1 cellular context compared by ENCODE assay signal in the genomic region with DNA sequence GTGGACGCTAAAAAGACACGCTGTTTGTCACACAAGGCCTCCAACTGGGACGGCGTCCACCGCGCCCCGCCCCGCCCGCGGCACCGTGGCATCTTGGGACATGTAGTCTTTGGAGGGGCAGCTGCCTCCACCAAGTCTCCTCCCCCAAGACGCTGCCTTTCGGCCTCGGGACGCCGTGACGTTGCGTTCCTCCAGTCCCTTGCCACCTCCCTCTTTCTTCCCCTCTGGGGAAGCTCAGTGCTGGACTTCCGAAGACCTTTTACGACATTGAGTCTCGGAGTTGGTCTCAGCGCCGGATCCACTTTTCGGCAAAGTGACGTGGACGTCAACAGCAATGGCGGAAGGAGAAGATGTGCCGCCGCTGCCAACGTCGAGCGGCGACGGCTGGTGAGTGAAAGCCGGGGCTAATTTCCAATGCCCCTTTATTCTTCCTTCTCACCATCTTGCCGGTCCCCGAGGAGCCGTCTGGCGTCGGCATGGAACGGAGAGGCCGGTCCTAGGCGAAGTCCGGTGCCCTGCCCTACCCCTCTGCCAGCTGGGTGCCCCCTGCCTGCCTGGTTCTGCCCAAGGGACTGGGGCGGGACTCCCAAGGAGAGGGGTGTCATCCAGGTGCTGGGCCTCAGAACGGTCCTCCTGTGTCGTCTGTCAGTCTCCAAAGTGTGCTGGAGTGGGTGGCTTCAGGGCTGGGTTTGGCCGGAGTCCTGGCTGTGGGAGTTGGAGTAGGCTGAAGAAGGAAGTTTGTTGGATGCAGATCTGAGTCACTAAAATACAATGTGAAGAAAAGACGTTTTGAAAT.
TF ChIP-seq lines count a peak whose summit lies in the region.

Gene TBC1D23, plus strand, starts transcription at position 308 of the 796 bp plus-strand sequence. Its CDS starts 27 bp downstream, at position 335.

TF ChIP-seq in HepG2, 621 proteins besides CTCF, POLR2A, EP300 and RAD21 (continued from another document and continues in another):
- TF ChIP-seq ZNF879 (CRISPR knock-in tag; IDR thresholded peaks at IDR 0.05) (0 out of 2 replicates have a peak, but pooled peaks have one; percentile 32), ZNF460 (CRISPR knock-in tag; IDR thresholded peaks at IDR 0.05; ENCODE audit: borderline replicate concordance) (peak; percentile 13; the same call in 1 of the 2 replicates), MTA1 (CRISPR knock-in tag; IDR thresholded peaks at IDR 0.05; ENCODE audit: borderline replicate concordance) (peak; percentile 67), ZNF225 (CRISPR knock-in tag; IDR thresholded peaks at IDR 0.05) (0 out of 2 replicates have a peak, but pooled peaks have one; percentile 57), RXRB (CRISPR knock-in tag; IDR thresholded peaks at IDR 0.05; ENCODE audit: borderline replicate concordance) (peak; percentile 7), PAF1 (CRISPR knock-in tag; IDR thresholded peaks at IDR 0.05) (no peak), ZNF124 (CRISPR knock-in tag; IDR thresholded peaks at IDR 0.05) (no peak; the same call in 1 of the 2 replicates), ZC3H13 (CRISPR knock-in tag; IDR thresholded peaks at IDR 0.05) (no peak), KDM5B (CRISPR knock-in tag; IDR thresholded peaks at IDR 0.05; ENCODE audit: borderline replicate concordance) (peak; percentile 95), KMT2B (CRISPR knock-in tag; IDR thresholded peaks at IDR 0.05) (peak; percentile 98), ZNF839 (CRISPR knock-in tag; IDR thresholded peaks at IDR 0.05; ENCODE audit: borderline replicate concordance) (no peak), ZNF235 (CRISPR knock-in tag; IDR thresholded peaks at IDR 0.05; ENCODE audit: borderline replicate concordance) (peak; percentile 87; the same call in 1 of the 2 replicates), CBX1 (IDR thresholded peaks at IDR 0.05; ENCODE audit: low read depth) (peak; percentile 3), ZBTB38 (CRISPR knock-in tag; IDR thresholded peaks at IDR 0.05) (peak; percentile 49; the same call in 1 of the 2 replicates), ZSCAN12 (CRISPR knock-in tag; IDR thresholded peaks at IDR 0.05) (0 out of 2 replicates have a peak, but pooled peaks have one; percentile 55), ZNF550 (CRISPR knock-in tag; IDR thresholded peaks at IDR 0.05; ENCODE audit: borderline replicate concordance) (no peak), RFXAP (CRISPR knock-in tag; IDR thresholded peaks at IDR 0.05; ENCODE audit: borderline replicate concordance) (0 out of 2 replicates have a peak, but pooled peaks have one; percentile 47), ZNF512 (CRISPR knock-in tag; IDR thresholded peaks at IDR 0.05) (no peak), GATAD1 (CRISPR knock-in tag; IDR thresholded peaks at IDR 0.05) (peak; percentile 97), ZNF772 (CRISPR knock-in tag; IDR thresholded peaks at IDR 0.05) (peak; percentile 53; the same call in 1 of the 2 replicates), NRL (CRISPR knock-in tag; IDR thresholded peaks at IDR 0.05; ENCODE audit: borderline replicate concordance) (peak; percentile 86), WIZ (CRISPR knock-in tag; IDR thresholded peaks at IDR 0.05) (0 out of 2 replicates have a peak, but pooled peaks have one; percentile 21), ZNF569 (CRISPR knock-in tag; IDR thresholded peaks at IDR 0.05; ENCODE audit: borderline replicate concordance) (no peak), SMAD9 (CRISPR knock-in tag; IDR thresholded peaks at IDR 0.05) (no peak), ZNF264 (CRISPR knock-in tag; IDR thresholded peaks at IDR 0.05) (0 out of 2 replicates have a peak, but pooled peaks have one; percentile 67), TMF1 (CRISPR knock-in tag; IDR thresholded peaks at IDR 0.05; ENCODE audit: low read depth) (no peak), FOXA1 (IDR thresholded peaks at IDR 0.05) (no peak), FOXA1 (CRISPR knock-in tag; IDR thresholded peaks at IDR 0.05) (peak; percentile 62), NAIF1 (CRISPR knock-in tag; IDR thresholded peaks at IDR 0.05; ENCODE audit: borderline replicate concordance) (0 out of 2 replicates have a peak, but pooled peaks have one; percentile 19), GFI1 (CRISPR knock-in tag; IDR thresholded peaks at IDR 0.05; ENCODE audit: borderline replicate concordance) (peak; percentile 43; the same call in 1 of the 2 replicates), SP140L (CRISPR knock-in tag; IDR thresholded peaks at IDR 0.05; ENCODE audit: borderline replicate concordance) (peak; percentile 18; the same call in 1 of the 2 replicates), ZNF570 (CRISPR knock-in tag; IDR thresholded peaks at IDR 0.05; ENCODE audit: borderline replicate concordance) (no peak), CREM (IDR thresholded peaks at IDR 0.05) (peak; percentile 96), CREM (CRISPR knock-in tag; IDR thresholded peaks at IDR 0.05) (no peak), ZNF564 (CRISPR knock-in tag; IDR thresholded peaks at IDR 0.05) (0 out of 2 replicates have a peak, but pooled peaks have one; percentile 23), ZNF709 (CRISPR knock-in tag; IDR thresholded peaks at IDR 0.05) (peak; percentile 16; the same call in 1 of the 2 replicates), NR1H2 (CRISPR knock-in tag; IDR thresholded peaks at IDR 0.05; ENCODE audit: borderline replicate concordance, low read depth) (no peak), ZNF768 (CRISPR knock-in tag; IDR thresholded peaks at IDR 0.05) (peak; percentile 23; the same call in 1 of the 2 replicates), HOXA5 (CRISPR knock-in tag; IDR thresholded peaks at IDR 0.05) (0 out of 2 replicates have a peak, but pooled peaks have one; percentile 58), ZNF232 (CRISPR knock-in tag; IDR thresholded peaks at IDR 0.05; ENCODE audit: borderline replicate concordance) (peak; percentile 92; the same call in 1 of the 2 replicates), JUN (CRISPR knock-in tag; IDR thresholded peaks at IDR 0.05) (no peak), PITX1 (CRISPR knock-in tag; IDR thresholded peaks at IDR 0.05) (no peak; the same call in 1 of the 2 replicates), ZNF552 (CRISPR knock-in tag; IDR thresholded peaks at IDR 0.05; ENCODE audit: borderline replicate concordance) (no peak), MYC (CRISPR knock-in tag; IDR thresholded peaks at IDR 0.05; ENCODE audit: borderline replicate concordance) (peak; percentile 75), ATF7 (IDR thresholded peaks at IDR 0.05) (no peak), ATF7 (CRISPR knock-in tag; IDR thresholded peaks at IDR 0.05) (no peak; the same call in 1 of the 2 replicates), KLF13 (CRISPR knock-in tag; IDR thresholded peaks at IDR 0.05) (no peak), PHF20 (CRISPR knock-in tag; IDR thresholded peaks at IDR 0.05) (no peak; the same call in 1 of the 2 replicates), ZNF777 (CRISPR knock-in tag; IDR thresholded peaks at IDR 0.05) (peak; percentile 73), ZNF639 (CRISPR knock-in tag; conservative IDR thresholded peaks at IDR 0.05) (0 out of 2 replicates have a peak, but pooled peaks have one; percentile 5)
- TF ChIP-seq, protein P1, sequence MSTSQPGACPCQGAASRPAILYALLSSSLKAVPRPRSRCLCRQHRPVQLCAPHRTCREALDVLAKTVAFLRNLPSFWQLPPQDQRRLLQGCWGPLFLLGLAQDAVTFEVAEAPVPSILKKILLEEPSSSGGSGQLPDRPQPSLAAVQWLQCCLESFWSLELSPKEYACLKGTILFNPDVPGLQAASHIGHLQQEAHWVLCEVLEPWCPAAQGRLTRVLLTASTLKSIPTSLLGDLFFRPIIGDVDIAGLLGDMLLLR (CRISPR knock-in tag; IDR thresholded peaks at IDR 0.05), result peak; percentile 83
- TF ChIP-seq, protein P2, sequence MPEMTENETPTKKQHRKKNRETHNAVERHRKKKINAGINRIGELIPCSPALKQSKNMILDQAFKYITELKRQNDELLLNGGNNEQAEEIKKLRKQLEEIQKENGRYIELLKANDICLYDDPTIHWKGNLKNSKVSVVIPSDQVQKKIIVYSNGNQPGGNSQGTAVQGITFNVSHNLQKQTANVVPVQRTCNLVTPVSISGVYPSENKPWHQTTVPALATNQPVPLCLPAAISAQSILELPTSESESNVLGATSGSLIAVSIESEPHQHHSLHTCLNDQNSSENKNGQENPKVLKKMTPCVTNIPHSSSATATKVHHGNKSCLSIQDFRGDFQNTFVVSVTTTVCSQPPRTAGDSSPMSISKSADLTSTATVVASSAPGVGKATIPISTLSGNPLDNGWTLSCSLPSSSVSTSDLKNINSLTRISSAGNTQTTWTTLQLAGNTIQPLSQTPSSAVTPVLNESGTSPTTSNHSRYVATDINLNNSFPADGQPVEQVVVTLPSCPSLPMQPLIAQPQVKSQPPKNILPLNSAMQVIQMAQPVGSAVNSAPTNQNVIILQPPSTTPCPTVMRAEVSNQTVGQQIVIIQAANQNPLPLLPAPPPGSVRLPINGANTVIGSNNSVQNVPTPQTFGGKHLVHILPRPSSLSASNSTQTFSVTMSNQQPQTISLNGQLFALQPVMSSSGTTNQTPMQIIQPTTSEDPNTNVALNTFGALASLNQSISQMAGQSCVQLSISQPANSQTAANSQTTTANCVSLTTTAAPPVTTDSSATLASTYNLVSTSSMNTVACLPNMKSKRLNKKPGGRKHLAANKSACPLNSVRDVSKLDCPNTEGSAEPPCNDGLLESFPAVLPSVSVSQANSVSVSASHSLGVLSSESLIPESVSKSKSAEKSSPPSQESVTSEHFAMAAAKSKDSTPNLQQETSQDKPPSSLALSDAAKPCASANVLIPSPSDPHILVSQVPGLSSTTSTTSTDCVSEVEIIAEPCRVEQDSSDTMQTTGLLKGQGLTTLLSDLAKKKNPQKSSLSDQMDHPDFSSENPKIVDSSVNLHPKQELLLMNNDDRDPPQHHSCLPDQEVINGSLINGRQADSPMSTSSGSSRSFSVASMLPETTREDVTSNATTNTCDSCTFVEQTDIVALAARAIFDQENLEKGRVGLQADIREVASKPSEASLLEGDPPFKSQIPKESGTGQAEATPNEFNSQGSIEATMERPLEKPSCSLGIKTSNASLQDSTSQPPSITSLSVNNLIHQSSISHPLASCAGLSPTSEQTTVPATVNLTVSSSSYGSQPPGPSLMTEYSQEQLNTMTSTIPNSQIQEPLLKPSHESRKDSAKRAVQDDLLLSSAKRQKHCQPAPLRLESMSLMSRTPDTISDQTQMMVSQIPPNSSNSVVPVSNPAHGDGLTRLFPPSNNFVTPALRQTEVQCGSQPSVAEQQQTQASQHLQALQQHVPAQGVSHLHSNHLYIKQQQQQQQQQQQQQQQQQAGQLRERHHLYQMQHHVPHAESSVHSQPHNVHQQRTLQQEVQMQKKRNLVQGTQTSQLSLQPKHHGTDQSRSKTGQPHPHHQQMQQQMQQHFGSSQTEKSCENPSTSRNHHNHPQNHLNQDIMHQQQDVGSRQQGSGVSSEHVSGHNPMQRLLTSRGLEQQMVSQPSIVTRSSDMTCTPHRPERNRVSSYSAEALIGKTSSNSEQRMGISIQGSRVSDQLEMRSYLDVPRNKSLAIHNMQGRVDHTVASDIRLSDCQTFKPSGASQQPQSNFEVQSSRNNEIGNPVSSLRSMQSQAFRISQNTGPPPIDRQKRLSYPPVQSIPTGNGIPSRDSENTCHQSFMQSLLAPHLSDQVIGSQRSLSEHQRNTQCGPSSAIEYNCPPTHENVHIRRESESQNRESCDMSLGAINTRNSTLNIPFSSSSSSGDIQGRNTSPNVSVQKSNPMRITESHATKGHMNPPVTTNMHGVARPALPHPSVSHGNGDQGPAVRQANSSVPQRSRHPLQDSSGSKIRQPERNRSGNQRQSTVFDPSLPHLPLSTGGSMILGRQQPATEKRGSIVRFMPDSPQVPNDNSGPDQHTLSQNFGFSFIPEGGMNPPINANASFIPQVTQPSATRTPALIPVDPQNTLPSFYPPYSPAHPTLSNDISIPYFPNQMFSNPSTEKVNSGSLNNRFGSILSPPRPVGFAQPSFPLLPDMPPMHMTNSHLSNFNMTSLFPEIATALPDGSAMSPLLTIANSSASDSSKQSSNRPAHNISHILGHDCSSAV (CRISPR knock-in tag; IDR thresholded peaks at IDR 0.05; ENCODE audit: borderline replicate concordance), result 0 out of 2 replicates have a peak, but pooled peaks have one; percentile 5
- TF ChIP-seq, protein P3, sequence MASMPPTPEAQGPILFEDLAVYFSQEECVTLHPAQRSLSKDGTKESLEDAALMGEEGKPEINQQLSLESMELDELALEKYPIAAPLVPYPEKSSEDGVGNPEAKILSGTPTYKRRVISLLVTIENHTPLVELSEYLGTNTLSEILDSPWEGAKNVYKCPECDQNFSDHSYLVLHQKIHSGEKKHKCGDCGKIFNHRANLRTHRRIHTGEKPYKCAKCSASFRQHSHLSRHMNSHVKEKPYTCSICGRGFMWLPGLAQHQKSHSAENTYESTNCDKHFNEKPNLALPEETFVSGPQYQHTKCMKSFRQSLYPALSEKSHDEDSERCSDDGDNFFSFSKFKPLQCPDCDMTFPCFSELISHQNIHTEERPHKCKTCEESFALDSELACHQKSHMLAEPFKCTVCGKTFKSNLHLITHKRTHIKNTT (CRISPR knock-in tag; IDR thresholded peaks at IDR 0.05), result 0 out of 2 replicates have a peak, but pooled peaks have one; percentile 26
- TF ChIP-seq, protein P4, sequence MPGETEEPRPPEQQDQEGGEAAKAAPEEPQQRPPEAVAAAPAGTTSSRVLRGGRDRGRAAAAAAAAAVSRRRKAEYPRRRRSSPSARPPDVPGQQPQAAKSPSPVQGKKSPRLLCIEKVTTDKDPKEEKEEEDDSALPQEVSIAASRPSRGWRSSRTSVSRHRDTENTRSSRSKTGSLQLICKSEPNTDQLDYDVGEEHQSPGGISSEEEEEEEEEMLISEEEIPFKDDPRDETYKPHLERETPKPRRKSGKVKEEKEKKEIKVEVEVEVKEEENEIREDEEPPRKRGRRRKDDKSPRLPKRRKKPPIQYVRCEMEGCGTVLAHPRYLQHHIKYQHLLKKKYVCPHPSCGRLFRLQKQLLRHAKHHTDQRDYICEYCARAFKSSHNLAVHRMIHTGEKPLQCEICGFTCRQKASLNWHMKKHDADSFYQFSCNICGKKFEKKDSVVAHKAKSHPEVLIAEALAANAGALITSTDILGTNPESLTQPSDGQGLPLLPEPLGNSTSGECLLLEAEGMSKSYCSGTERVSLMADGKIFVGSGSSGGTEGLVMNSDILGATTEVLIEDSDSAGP (CRISPR knock-in tag; IDR thresholded peaks at IDR 0.05; ENCODE audit: borderline replicate concordance), result peak; percentile 90
